Comparison of ENCODE assay signal across 8 cellular contexts in the genomic region with DNA sequence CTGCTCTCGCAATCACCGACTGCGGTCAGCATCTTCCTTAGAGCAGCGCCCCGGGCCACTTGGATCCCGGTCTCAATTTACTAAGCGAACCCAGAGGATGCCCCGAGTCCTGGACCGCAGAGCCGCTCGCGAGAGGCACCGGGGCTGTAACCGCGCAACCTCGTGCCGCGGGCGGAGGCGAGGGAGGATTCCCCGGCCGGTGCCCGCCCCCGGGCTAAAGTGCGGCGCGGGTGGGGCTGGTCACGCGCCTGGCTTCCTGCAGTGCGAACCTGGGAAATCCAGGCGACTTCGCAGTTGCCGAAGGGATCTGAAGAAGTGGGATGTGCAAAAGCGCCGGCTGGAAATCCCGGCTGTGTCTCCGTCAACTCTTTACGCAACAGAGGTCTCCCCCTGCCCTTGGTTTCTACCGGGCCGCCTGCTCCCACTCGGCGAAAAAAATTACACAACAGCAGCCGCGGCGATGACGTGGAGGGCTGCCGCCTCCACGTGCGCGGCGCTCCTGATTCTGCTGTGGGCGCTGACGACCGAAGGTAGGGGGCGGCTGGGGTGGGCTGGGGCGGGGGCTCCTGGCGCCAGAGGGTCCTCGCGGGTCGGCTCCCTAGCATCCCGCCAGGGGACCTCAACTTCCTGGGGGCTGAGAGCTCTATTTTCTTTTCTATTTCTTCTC. TPM values are rescaled to one million over a fixed set of nuclear protein-coding genes. Genes with fewer than 3 reads are reported as not detected.
DNase-seq lines count a peak whose midpoint lies in the region; ATAC-seq and TF ChIP-seq lines count a peak whose summit lies in the region.

A gene with protein sequence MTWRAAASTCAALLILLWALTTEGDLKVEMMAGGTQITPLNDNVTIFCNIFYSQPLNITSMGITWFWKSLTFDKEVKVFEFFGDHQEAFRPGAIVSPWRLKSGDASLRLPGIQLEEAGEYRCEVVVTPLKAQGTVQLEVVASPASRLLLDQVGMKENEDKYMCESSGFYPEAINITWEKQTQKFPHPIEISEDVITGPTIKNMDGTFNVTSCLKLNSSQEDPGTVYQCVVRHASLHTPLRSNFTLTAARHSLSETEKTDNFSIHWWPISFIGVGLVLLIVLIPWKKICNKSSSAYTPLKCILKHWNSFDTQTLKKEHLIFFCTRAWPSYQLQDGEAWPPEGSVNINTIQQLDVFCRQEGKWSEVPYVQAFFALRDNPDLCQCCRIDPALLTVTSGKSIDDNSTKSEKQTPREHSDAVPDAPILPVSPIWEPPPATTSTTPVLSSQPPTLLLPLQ (plus strand): TSS at position 291 of the 667 bp plus-strand sequence. CDS start 170 bp downstream, at position 461.

- H3K4me2 ChIP-seq in parathyroid adenoma (ENCODE audit: low read length) = peak within 1 kb of the TSS; percentile 92

- no peak for TF ChIP-seq CTCF in heart right ventricle (IDR thresholded peaks at IDR 0.05)
- TF ChIP-seq CTCF in parathyroid adenoma (IDR thresholded peaks at IDR 0.05) = no peak
- no peak for TF ChIP-seq CTCF in tibial artery (IDR thresholded peaks at IDR 0.05)

- DNase-seq in Caki2 (ENCODE audit: low read depth) = peak; percentile 63
- peak; percentile 26 to 77 (median 54) for DNase-seq in T-cell
- DNase-seq in adipocyte (ENCODE audit: low read depth) = peak; percentile 92
- DNase-seq in heart right ventricle = peak; percentile 33 to 44
- DNase-seq in tibial artery = peak; percentile 63 to 83

- peak within 1 kb of the TSS; percentile 86 to 94 (median 87) for H3K4me3 Mint-ChIP-seq in T-cell

- H3K79me2 ChIP-seq in parathyroid adenoma = peaks cover 2% of the 10 kb centered on the region

- H2AFZ ChIP-seq in parathyroid adenoma = peak within 1 kb of the TSS; percentile 81

- intact Hi-C loops in heart right ventricle (cut with DNase I) (loop anchor here in 2 of 10 donors (5.0 kb wide), 2 partner anchors 74 to 119 kb away; a partner anchor contains a TSS), tibial artery (cut with DNase I; ENCODE audit: low total_unique reads) (no loop called here)

- H3K4me3 ChIP-seq in HUES64 (ENCODE audit: low read length) = peak within 1 kb of the TSS; percentile 56
- H3K4me3 ChIP-seq in adipocyte (ENCODE audit: low read length) = peak within 1 kb of the TSS; percentile 91
- peak within 1 kb of the TSS; percentile 50 to 77 (median 71) for H3K4me3 ChIP-seq in heart right ventricle
- peak within 1 kb of the TSS; percentile 74 for H3K4me3 ChIP-seq in parathyroid adenoma (ENCODE audit: low read depth, low read length)
- peak within 1 kb of the TSS; percentile 63 to 65 for H3K4me3 ChIP-seq in tibial artery

- H3K27ac ChIP-seq in HUES64 (ENCODE audit: low read depth, low read length) = no peak within 1 kb of the TSS
- peak within 1 kb of the TSS in 5 of 10 donors; percentile 35 to 89 (median 51) for H3K27ac ChIP-seq in heart right ventricle
- H3K27ac ChIP-seq in parathyroid adenoma = no peak within 1 kb of the TSS
- H3K27ac ChIP-seq in tibial artery = peak within 1 kb of the TSS; percentile 86 to 88

- peak within 1 kb of the TSS; percentile 55 to 68 for H3K27ac Mint-ChIP-seq in T-cell

- peaks cover 25 to 37% (median 30%) of the 10 kb centered on the region in 3 donors for H3K4me1 Mint-ChIP-seq in T-cell

- H3K27me3 ChIP-seq in HUES64 (ENCODE audit: insufficient read depth, low read length) = peaks cover 73% of the 10 kb centered on the region
- H3K27me3 ChIP-seq in adipocyte (replicated peaks; ENCODE audit: control insufficient read depth, insufficient read depth, low read length) = no peaks in the 10 kb centered on the region
- H3K27me3 ChIP-seq in heart right ventricle = peaks cover 0 to 4% (median 0%) of the 10 kb centered on the region in 7 donors
- H3K27me3 ChIP-seq in parathyroid adenoma (ENCODE audit: control insufficient read depth, insufficient read depth, low read length) = no peaks in the 10 kb centered on the region
- no peaks in the 10 kb centered on the region for H3K27me3 ChIP-seq in tibial artery

- H3K36me3 ChIP-seq in HUES64 (ENCODE audit: insufficient read depth, low read length) (no peaks in the 10 kb centered on the region), adipocyte (ENCODE audit: control insufficient read depth, insufficient read depth, low read length, severe bottlenecking) (no peaks in the 10 kb centered on the region), heart right ventricle (no peaks in the 10 kb centered on the region), parathyroid adenoma (ENCODE audit: control insufficient read depth, insufficient read depth, low read length) (no peaks in the 10 kb centered on the region), tibial artery (no peaks in the 10 kb centered on the region)

- H3K27me3 Mint-ChIP-seq in T-cell = peaks cover 0 to 1% of the 10 kb centered on the region in 2 donors

- H3K9ac ChIP-seq in HUES64 (ENCODE audit: low read depth, low read length) = no peak within 1 kb of the TSS
- H3K9ac ChIP-seq in adipocyte (ENCODE audit: low read length) = peak within 1 kb of the TSS; percentile 81
- no peak within 1 kb of the TSS for H3K9ac ChIP-seq in parathyroid adenoma

- no peaks in the 10 kb centered on the region for H3K9me3 ChIP-seq in HUES64 (ENCODE audit: insufficient read depth, low read depth, low read length)
- no peaks in the 10 kb centered on the region for H3K9me3 ChIP-seq in adipocyte (ENCODE audit: control insufficient read depth, low read length)
- no peaks in the 10 kb centered on the region for H3K9me3 ChIP-seq in heart right ventricle
- H3K9me3 ChIP-seq in parathyroid adenoma (ENCODE audit: control insufficient read depth, low read length) = no peaks in the 10 kb centered on the region
- H3K9me3 ChIP-seq in tibial artery = no peaks in the 10 kb centered on the region

- H3K9me3 Mint-ChIP-seq in T-cell = no peaks in the 10 kb centered on the region

- POLR2A ChIA-PET in T-cell (lab: Charles Lee) = interaction anchor here in 1 of 2 donors (0.6 to 0.8 kb wide), 2 partner anchors 76 to 1032 kb away, joined by 3 read pairs; no protein-coding TSS in a partner anchor

- under 1% methylated on average over 61 of the region's 61 CpGs for WGBS in HUES64
- WGBS in heart right ventricle, 2 donors = 1% methylated on average over 53 to 61 of the region's 61 CpGs

- CTCF ChIA-PET in T-cell (lab: Charles Lee) = interaction anchor here (0.6 to 1.5 kb wide), 10 partner anchors 14 to 247 kb away, joined by 3 to 5 read pairs (median 4); no protein-coding TSS in a partner anchor

- no peaks in the 10 kb centered on the region for H3K36me3 Mint-ChIP-seq in T-cell

- H3K4me1 ChIP-seq in HUES64 (ENCODE audit: insufficient read depth, low read length) = peaks cover 11% of the 10 kb centered on the region; the same call in 1 of the 2 replicates
- H3K4me1 ChIP-seq in adipocyte (ENCODE audit: control insufficient read depth, insufficient read depth, low read length) = peaks cover 16% of the 10 kb centered on the region
- H3K4me1 ChIP-seq in heart right ventricle = peaks cover 0 to 34% (median 16%) of the 10 kb centered on the region in 9 donors
- no peaks in the 10 kb centered on the region for H3K4me1 ChIP-seq in parathyroid adenoma
- peaks cover 0 to 11% (median 6%) of the 10 kb centered on the region in 4 donors for H3K4me1 ChIP-seq in tibial artery

- peak; percentile 58 to 81 (median 63) for ATAC-seq in T-cell (replicated peaks in 1 of 4)
- ATAC-seq in heart right ventricle = peak; percentile 24 to 77 (median 53)
- no peak for ATAC-seq in GM21825 (IDR thresholded peaks at IDR 0.05; ENCODE audit: unreplicated experiment)

- in situ Hi-C loops in Caki2 (cut with HindIII; ENCODE audit: low pct_unique_long_range_greater_than_20kb, low sequenced_read_pairs) = no loop called here

RNA-seq across cellular contexts. Expression of the gene that starts here (rescaled TPM):
- 1.8 TPM in 2 replicates for total RNA-seq in Caki2 (2014; rRNA removed; shearing (Covaris generic); ENCODE audit: low replicate concordance)
- polyA plus RNA-seq in HUES64 (2013, experiment 1 of 2) = 0.70 TPM
- polyA plus RNA-seq in HUES64 (2013, experiment 2 of 2) = 1.3 TPM
- total RNA-seq in T-cell (1 to 10 TPM; 1.8 to 3.6 (median 2.6) TPM), heart right ventricle (1 to 10 TPM in 7 of 10 donors, under 1 TPM in 3; 0.64 to 2.1 (median 1.3) TPM)
- polyA plus RNA-seq in heart right ventricle = under 1 TPM; 0.07 to 0.29 TPM

Comparison
In these comparisons a context has a peak if more than half of its experiments do, and no peak if none do; other contexts are left out.
1. DNase-seq: peak in every context shown above with its lines; median percentile 92 in adipocyte; 73 in tibial artery; 63 in Caki2; 54 in T-cell; 38 in heart right ventricle.
2. H3K27ac ChIP-seq: peak in tibial artery (2 of 2); none in HUES64 (single experiment) and parathyroid adenoma (single experiment).
3. Peak in every context shown above with its lines, with median percentiles within 50 percentile points of each other: H3K4me3 ChIP-seq.